In genomic region chr10:4296165-4296564, GRCh38 we compare ENCODE assay signal across 29 cellular contexts.
"Had no signal": no experiment of that assay in that cellular context is flagged by ENCODE, and none has a peak within 500 bp of the region (broad histone marks: within the 10 kb centered on the region; RNA-seq: fewer than 3 reads in every experiment).

No MANE protein-coding gene starts in this region.

- ATAC-seq: activated CD4-positive, alpha-beta T cell treated with anti-CD3 and anti-CD28 coated beads for 36 hours; activated T-cell treated with anti-CD3 and anti-CD28 coated beads, Interleukin-2, amount 50 U/mL, for 72 hours had no signal

- H3K27ac ChIP-seq: Peyer's patch, RWPE1, SJSA1, VCaP had no signal

- DNase-seq: activated CD4-positive, alpha-beta memory T cell treated with anti-CD3 and anti-CD28 coated beads, Interleukin-2, amount 10 ng/mL, durations not matched to agents 7 days and 5 days; activated CD4-positive, alpha-beta T cell treated with anti-CD3 and anti-CD28 coated beads for 36 hours; activated CD4-positive, alpha-beta T cell treated with anti-CD3 and anti-CD28 coated beads, Interleukin-2, amount 50 U/mL, for 1 hour; activated gamma-delta T cell treated with Interleukin-2 at 50 U/mL for 16 hours; activated naive CD4-positive, alpha-beta T cell treated with anti-CD3 and anti-CD28 coated beads, Interleukin-2, amount 10 ng/mL, durations not matched to agents 7 days and 5 days; activated naive CD8-positive, alpha-beta T cell treated with anti-CD3 and anti-CD28 coated beads for 36 hours; activated T-cell treated with anti-CD3 and anti-CD28 coated beads, Interleukin-2, amount 50 U/mL, for 72 hours; anterior cingulate cortex; central memory CD4-positive, alpha-beta T cell; Karpas-422; MM.1S; NCI-H1105 treated with DMSO at 0.1 percent for 48 hours; NCI-H1436 treated with DMSO at 0.1 percent for 48 hours; NCI-H187; NCI-H2081; NCI-H2171; NCI-H2227 treated with DMSO at 0.1 percent for 48 hours; NCI-H446 treated with DMSO at 0.1 percent for 48 hours; NCI-H524 treated with DMSO at 0.1 percent for 48 hours; NCI-H82; OCI-M1; Peyer's patch; Right ventricle myocardium superior; T-helper 9 cell had no signal

- H3K4me3 Mint-ChIP-seq: activated CD4-positive, alpha-beta memory T cell treated with anti-CD3 and anti-CD28 coated beads, Interleukin-2, amount 10 ng/mL, durations not matched to agents 7 days and 5 days; activated CD4-positive, alpha-beta T cell treated with anti-CD3 and anti-CD28 coated beads for 36 hours; activated naive CD4-positive, alpha-beta T cell treated with anti-CD3 and anti-CD28 coated beads, Interleukin-2, amount 10 ng/mL, durations not matched to agents 7 days and 5 days; activated naive CD8-positive, alpha-beta T cell treated with anti-CD3 and anti-CD28 coated beads for 36 hours; activated T-cell treated with anti-CD3 and anti-CD28 coated beads, Interleukin-2, amount 50 U/mL, for 72 hours; T-helper 1 cell treated with Interleukin-12 subunit alpha and Interleukin-12 subunit beta and Interleukin-4 antibody, amounts not matched to agents 30 μg/mL and 1 μg/mL, for 36 hours had no signal

- H3K4me1 ChIP-seq: Peyer's patch, SJSA1 had no signal

- H3K27ac Mint-ChIP-seq: activated CD4-positive, alpha-beta memory T cell treated with anti-CD3 and anti-CD28 coated beads, Interleukin-2, amount 10 ng/mL, durations not matched to agents 7 days and 5 days; activated CD4-positive, alpha-beta T cell treated with anti-CD3 and anti-CD28 coated beads for 36 hours; activated naive CD4-positive, alpha-beta T cell treated with anti-CD3 and anti-CD28 coated beads, Interleukin-2, amount 10 ng/mL, durations not matched to agents 7 days and 5 days; activated naive CD8-positive, alpha-beta T cell treated with anti-CD3 and anti-CD28 coated beads for 36 hours; activated T-cell treated with anti-CD3 and anti-CD28 coated beads, Interleukin-2, amount 50 U/mL, for 72 hours; activated T-helper 2 cell treated with anti-CD3 and anti-CD28 coated beads, Interferon-gamma antibody, Interleukin-2, Interleukin-4, amounts not matched to agents 10 μg/mL and 5 μg/mL and 100 μg/mL, durations not matched to agents 14 hours and 24 hours and 36 hours; T-helper 1 cell treated with Interleukin-12 subunit alpha and Interleukin-12 subunit beta and Interleukin-4 antibody, amounts not matched to agents 30 μg/mL and 1 μg/mL, for 36 hours had no signal

- H3K4me3 ChIP-seq: Peyer's patch, SJSA1 had no signal

- H3K36me3 Mint-ChIP-seq: activated naive CD4-positive, alpha-beta T cell treated with anti-CD3 and anti-CD28 coated beads, Interleukin-2, amount 10 ng/mL, durations not matched to agents 7 days and 5 days; activated naive CD8-positive, alpha-beta T cell treated with anti-CD3 and anti-CD28 coated beads for 36 hours had no signal

- H3K9me3 Mint-ChIP-seq: activated CD4-positive, alpha-beta memory T cell treated with anti-CD3 and anti-CD28 coated beads, Interleukin-2, amount 10 ng/mL, durations not matched to agents 7 days and 5 days; activated naive CD4-positive, alpha-beta T cell treated with anti-CD3 and anti-CD28 coated beads, Interleukin-2, amount 10 ng/mL, durations not matched to agents 7 days and 5 days; activated naive CD8-positive, alpha-beta T cell treated with anti-CD3 and anti-CD28 coated beads for 36 hours; activated T-cell treated with anti-CD3 and anti-CD28 coated beads, Interleukin-2, amount 50 U/mL, for 72 hours; activated T-helper 2 cell treated with anti-CD3 and anti-CD28 coated beads, Interferon-gamma antibody, Interleukin-2, Interleukin-4, amounts not matched to agents 10 μg/mL and 5 μg/mL and 100 μg/mL, durations not matched to agents 14 hours and 24 hours and 36 hours; T-helper 1 cell treated with Interleukin-12 subunit alpha and Interleukin-12 subunit beta and Interleukin-4 antibody, amounts not matched to agents 30 μg/mL and 1 μg/mL, for 36 hours had no signal

- H3K4me1 Mint-ChIP-seq: activated CD4-positive, alpha-beta memory T cell treated with anti-CD3 and anti-CD28 coated beads, Interleukin-2, amount 10 ng/mL, durations not matched to agents 7 days and 5 days; activated CD4-positive, alpha-beta T cell treated with anti-CD3 and anti-CD28 coated beads for 36 hours; activated naive CD4-positive, alpha-beta T cell treated with anti-CD3 and anti-CD28 coated beads, Interleukin-2, amount 10 ng/mL, durations not matched to agents 7 days and 5 days; activated naive CD8-positive, alpha-beta T cell treated with anti-CD3 and anti-CD28 coated beads for 36 hours had no signal

- H3K27me3 Mint-ChIP-seq: activated CD4-positive, alpha-beta memory T cell treated with anti-CD3 and anti-CD28 coated beads, Interleukin-2, amount 10 ng/mL, durations not matched to agents 7 days and 5 days; activated CD4-positive, alpha-beta T cell treated with anti-CD3 and anti-CD28 coated beads for 36 hours; activated naive CD8-positive, alpha-beta T cell treated with anti-CD3 and anti-CD28 coated beads for 36 hours had no signal

- H3K36me3 ChIP-seq: Peyer's patch, SJSA1 had no signal

- H3K27me3 ChIP-seq: Peyer's patch, SJSA1 had no signal
